In genomic region chr11:10750838-10751580, GRCh38 we compare ENCODE assay signal across 1 cellular context.
TF ChIP-seq lines count a peak whose summit lies in the region.

TSS of gene CTR9 (plus strand) at chr11:10751246. CDS start at chr11:10751413, 167 bp downstream.

TF ChIP-seq in K562, 482 proteins besides CTCF, POLR2A, EP300 and RAD21 (continued from another document and continues in another):
- TF ChIP-seq E2F4 (CRISPR knock-in tag; IDR thresholded peaks at IDR 0.05; ENCODE audit: low read depth) (no peak), NFIX (CRISPR knock-in tag; IDR thresholded peaks at IDR 0.05; ENCODE audit: low read depth) (no peak), NR2C1 (IDR thresholded peaks at IDR 0.05) (peak; percentile 100), NR2C1 (tag; IDR thresholded peaks at IDR 0.05) (peak; percentile 99), ZNF217 (CRISPR knock-in tag; IDR thresholded peaks at IDR 0.05) (no peak), TCF7 (IDR thresholded peaks at IDR 0.05; ENCODE audit: borderline replicate concordance) (0 out of 2 replicates have a peak, but pooled peaks have one; percentile 24), ZNF253 (CRISPR knock-in tag; conservative IDR thresholded peaks at IDR 0.05) (no peak), SMC3 (conservative IDR thresholded peaks at IDR 0.05; ENCODE audit: insufficient read depth, low read depth, low read length) (0 out of 2 replicates have a peak, but pooled peaks have one; percentile 3), ZBTB43 (CRISPR knock-in tag; IDR thresholded peaks at IDR 0.05) (0 out of 2 replicates have a peak, but pooled peaks have one; percentile 28), HOXB6 (CRISPR knock-in tag; IDR thresholded peaks at IDR 0.05; ENCODE audit: borderline replicate concordance) (no peak), SIN3B (IDR thresholded peaks at IDR 0.05; ENCODE audit: low read depth) (0 out of 2 replicates have a peak, but pooled peaks have one; percentile 69), MEIS2 (IDR thresholded peaks at IDR 0.05; ENCODE audit: partially characterized antibody) (peak; percentile 81), C11orf30 (IDR thresholded peaks at IDR 0.05; ENCODE audit: low read depth) (peak; percentile 88), PHF8 (IDR thresholded peaks at IDR 0.05; ENCODE audit: borderline replicate concordance, low read length) (peak; percentile 90), ZHX1 (conservative IDR thresholded peaks at IDR 0.05; ENCODE audit: low read length) (no peak; the same call in 1 of the 2 replicates), ZNF584 (CRISPR knock-in tag; IDR thresholded peaks at IDR 0.05; ENCODE audit: low read depth) (no peak), FOS (IDR thresholded peaks at IDR 0.05; ENCODE audit: extremely low read depth, insufficient read length) (no peak), SLC30A9 (CRISPR knock-in tag; IDR thresholded peaks at IDR 0.05) (no peak), GABPA (tag; conservative IDR thresholded peaks at IDR 0.05; ENCODE audit: low read depth) (peak; percentile 100), SUPT5H (IDR thresholded peaks at IDR 0.05) (peak; percentile 90), TSC22D4 (tag; IDR thresholded peaks at IDR 0.05) (no peak), POLR2AphosphoS5 (IDR thresholded peaks at IDR 0.05; ENCODE audit: control insufficient read depth, insufficient read depth, low read depth, low read length) (peak; percentile 88), RCOR1 (IDR thresholded peaks at IDR 0.05; ENCODE audit: borderline replicate concordance in 1 of 2, low read depth in 2 of 2, low read length in 2 of 2) (peak in 1 of 2 experiments; percentile 29; a peak in 1 of 4 replicates), MEF2D (tag; conservative IDR thresholded peaks at IDR 0.05; ENCODE audit: low read depth) (no peak), ZNF184 (CRISPR knock-in tag; IDR thresholded peaks at IDR 0.05) (no peak), MCM2 (IDR thresholded peaks at IDR 0.05; ENCODE audit: low read depth) (no peak), PHB (CRISPR knock-in tag; IDR thresholded peaks at IDR 0.05) (no peak), KAT7 (CRISPR knock-in tag; IDR thresholded peaks at IDR 0.05; ENCODE audit: borderline replicate concordance) (peak; percentile 83; the same call in 1 of the 2 replicates), GATAD2B (IDR thresholded peaks at IDR 0.05; ENCODE audit: borderline replicate concordance) (no peak), SPI1 (IDR thresholded peaks at IDR 0.05; ENCODE audit: borderline replicate concordance, low read depth, low read length) (no peak), ARID3B (CRISPR knock-in tag; IDR thresholded peaks at IDR 0.05; ENCODE audit: borderline replicate concordance) (no peak), RNF2 (IDR thresholded peaks at IDR 0.05) (peak; percentile 21), SNIP1 (IDR thresholded peaks at IDR 0.05; ENCODE audit: low read depth) (no peak), SNAPC5 (CRISPR knock-in tag; IDR thresholded peaks at IDR 0.05) (no peak), THRAP3 (IDR thresholded peaks at IDR 0.05; ENCODE audit: borderline replicate concordance) (no peak), CTCFL (IDR thresholded peaks at IDR 0.05; ENCODE audit: borderline replicate concordance, insufficient read depth, low read depth, low read length, poor library complexity, severe bottlenecking) (peak; percentile 48), GTF2E2 (tag; IDR thresholded peaks at IDR 0.05) (no peak; the same call in 1 of the 2 replicates), ZNF77 (CRISPR knock-in tag; IDR thresholded peaks at IDR 0.05) (no peak), PTBP1 (IDR thresholded peaks at IDR 0.05; ENCODE audit: low read depth, low read length) (no peak), ZNF124 (CRISPR knock-in tag; IDR thresholded peaks at IDR 0.05) (no peak), NR2C2 (CRISPR knock-in tag; IDR thresholded peaks at IDR 0.05) (peak; percentile 100), NR2C2 (tag; IDR thresholded peaks at IDR 0.05) (peak; percentile 100), ZNF280A (IDR thresholded peaks at IDR 0.05; ENCODE audit: low read depth, partially characterized antibody) (no peak)
